ENCODE assay signal across 22 cellular contexts in genomic region chr14:101918125-101918989, GRCh38. TPM values are rescaled to one million over a fixed set of nuclear protein-coding genes. Genes with fewer than 3 reads are reported as not detected.
DNase-seq lines count a peak whose midpoint lies in the region; ATAC-seq and TF ChIP-seq lines count a peak whose summit lies in the region.
"Had no signal": no experiment of that assay in that cellular context is flagged by ENCODE, and none has a peak within 500 bp of the region (broad histone marks: within the 10 kb centered on the region; RNA-seq: fewer than 3 reads in every experiment).

No MANE protein-coding gene starts in this region.

- H3K27me3 ChIP-seq in Karpas-422 (ENCODE audit: low read length), result no peaks in the 10 kb centered on the region
- no peaks in the 10 kb centered on the region for H3K27me3 ChIP-seq in endodermal cell (ENCODE audit: control insufficient read depth, insufficient read depth, low read length, poor library complexity, severe bottlenecking)
- H3K27me3 ChIP-seq in GM23248 (replicated peaks; ENCODE audit: insufficient read depth), result no peaks in the 10 kb centered on the region
- H3K27me3 ChIP-seq: colonic mucosa, hepatocyte, pancreas, upper lobe of left lung had no signal

- H3K4me1 Mint-ChIP-seq in endodermal cell, result peaks cover 28% of the 10 kb centered on the region
- H3K4me1 Mint-ChIP-seq in neural crest cell, result peaks cover 21% of the 10 kb centered on the region
- H3K4me1 Mint-ChIP-seq in naive thymus-derived CD8-positive, alpha-beta T cell, result peaks cover 0 to 8% (median 1%) of the 10 kb centered on the region in 4 donors
- H3K4me1 Mint-ChIP-seq in endothelial cell (ENCODE audit: unreplicated experiment), result peaks cover 18% of the 10 kb centered on the region

- H3K27ac Mint-ChIP-seq in endodermal cell (peak overlapping the region; percentile 79), neural crest cell (ENCODE audit: unreplicated experiment) (no peak overlapping the region), endothelial cell (ENCODE audit: unreplicated experiment) (no peak overlapping the region)
- peak overlapping the region in 4 of 10 donors; percentile 27 to 63 (median 56) for H3K27ac Mint-ChIP-seq in naive thymus-derived CD8-positive, alpha-beta T cell
- H3K27ac Mint-ChIP-seq: stimulated activated naive CD8-positive, alpha-beta T cell treated with anti-CD3 and anti-CD28 coated beads, Interleukin-15, Interleukin-2, amounts not matched to agents 100 ng/mL and 50 ng/mL, for 24 hours had no signal

- TF ChIP-seq CTCF in endodermal cell (conservative IDR thresholded peaks at IDR 0.05) (no peak), neural crest cell (conservative IDR thresholded peaks at IDR 0.05) (no peak), endothelial cell (IDR thresholded peaks at IDR 0.05; ENCODE audit: unreplicated experiment) (no peak)

- no peak for ATAC-seq in naive thymus-derived CD8-positive, alpha-beta T cell

- H3K4me1 ChIP-seq in ES-I3 (ENCODE audit: insufficient read depth, low read length), result peaks cover 21% of the 10 kb centered on the region
- H3K4me1 ChIP-seq in Karpas-422 (ENCODE audit: low read length), result peaks cover 41% of the 10 kb centered on the region
- no peaks in the 10 kb centered on the region for H3K4me1 ChIP-seq in endodermal cell (ENCODE audit: control insufficient read depth, insufficient read depth, low read length)
- no peaks in the 10 kb centered on the region for H3K4me1 ChIP-seq in GM23248 (ENCODE audit: insufficient read depth)
- H3K4me1 ChIP-seq: colonic mucosa, pancreas, upper lobe of left lung had no signal

- peak overlapping the region; percentile 78 for H3K4me2 ChIP-seq in Karpas-422 (ENCODE audit: low read depth, low read length, poor library complexity, severe bottlenecking)
- no peak overlapping the region for H3K4me2 ChIP-seq in GM23248 (ENCODE audit: unreplicated experiment)
- H3K4me2 ChIP-seq: hepatocyte had no signal

- in situ Hi-C loops in GM23248 (cut with MboI), result no loop called here

- H3K36me3 Mint-ChIP-seq in endodermal cell (ENCODE audit: low read depth) (peaks cover 47% of the 10 kb centered on the region), neural crest cell (ENCODE audit: low read depth) (peaks cover 8% of the 10 kb centered on the region), endothelial cell (ENCODE audit: low read depth, unreplicated experiment) (peaks cover 31% of the 10 kb centered on the region)
- H3K36me3 Mint-ChIP-seq in naive thymus-derived CD8-positive, alpha-beta T cell, result peaks cover 0 to 64% (median 6%) of the 10 kb centered on the region in 3 donors

- no peaks in the 10 kb centered on the region for H4K20me1 ChIP-seq in Karpas-422 (ENCODE audit: insufficient read depth, low read depth, low read length)
- no peaks in the 10 kb centered on the region for H4K20me1 ChIP-seq in GM23248 (ENCODE audit: insufficient read depth)

- H3K9me2 ChIP-seq in Karpas-422 (replicated peaks; ENCODE audit: insufficient read depth, low read length), result no peaks in the 10 kb centered on the region
- H3K9me2 ChIP-seq in GM23248 (ENCODE audit: insufficient read depth), result no peaks in the 10 kb centered on the region

- WGBS in endodermal cell (ENCODE audit: insufficient coverage in 1 of 2, insufficient read length in 1 of 2), 2 experiments, result 32 to 63% methylated on average over 3 to 12 of the region's 21 CpGs
- WGBS in GM23248 (ENCODE audit: low coverage in 1 of 2, low lambda C conversion rate in 2 of 2, missing lambda C conversion rate in 2 of 2), 2 experiments, result 62 to 64% methylated on average over 13 to 21 of the region's 21 CpGs

- H3K36me3 ChIP-seq in ES-I3 (ENCODE audit: insufficient read depth, low read length) (peaks cover 4% of the 10 kb centered on the region; the same call in 1 of the 2 replicates), Karpas-422 (ENCODE audit: insufficient read depth, low read length) (peaks cover 11% of the 10 kb centered on the region; the same call in 1 of the 2 replicates), endodermal cell (ENCODE audit: control insufficient read depth, insufficient read depth, low read length) (peaks cover 28% of the 10 kb centered on the region), GM23248 (ENCODE audit: low read depth) (peaks cover 11% of the 10 kb centered on the region; the same call in 1 of the 2 replicates)
- H3K36me3 ChIP-seq: colonic mucosa had no signal

- peak overlapping the region; percentile 3; the same call in 1 of the 2 replicates for H2AFZ ChIP-seq in Karpas-422 (ENCODE audit: low read length)
- no peak overlapping the region for H2AFZ ChIP-seq in GM23248
- H2AFZ ChIP-seq: hepatocyte had no signal

- POLR2A ChIA-PET in naive thymus-derived CD8-positive, alpha-beta T cell (lab: Charles Lee), result no interaction called here

- H3K27me3 Mint-ChIP-seq in endodermal cell (ENCODE audit: insufficient read depth) (no peaks in the 10 kb centered on the region), neural crest cell (ENCODE audit: low read depth) (no peaks in the 10 kb centered on the region), endothelial cell (ENCODE audit: unreplicated experiment) (peaks cover 7% of the 10 kb centered on the region)
- no peaks in the 10 kb centered on the region for H3K27me3 Mint-ChIP-seq in naive thymus-derived CD8-positive, alpha-beta T cell
- H3K27me3 Mint-ChIP-seq: stimulated activated naive CD8-positive, alpha-beta T cell treated with anti-CD3 and anti-CD28 coated beads, Interleukin-15, Interleukin-2, amounts not matched to agents 100 ng/mL and 50 ng/mL, for 24 hours had no signal

- peak overlapping the region; percentile 71 for H3K9ac ChIP-seq in ES-I3 (ENCODE audit: low read depth, low read length)
- peak overlapping the region; percentile 65 for H3K9ac ChIP-seq in Karpas-422 (ENCODE audit: low read length)
- no peak overlapping the region for H3K9ac ChIP-seq in endodermal cell (ENCODE audit: extremely low read depth, low read length, poor library complexity, severe bottlenecking)
- no peak overlapping the region for H3K9ac ChIP-seq in GM23248

- DNase-seq in Karpas-422, result no peak
- DNase-seq in endodermal cell, result peak; percentile 80
- no peak for DNase-seq in neural crest cell (ENCODE audit: low read depth, low spot score)
- DNase-seq in naive thymus-derived CD8-positive, alpha-beta T cell, result no peak
- DNase-seq in GM23248, result no peak
- DNase-seq in endothelial cell (ENCODE audit: low spot score), result no peak
- no peak for DNase-seq in DMS79 (lab: John Stamatoyannopoulos, UW)
- DNase-seq: activated CD4-positive, alpha-beta T cell treated with anti-CD3 and anti-CD28 coated beads for 4 hours; activated CD8-positive, alpha-beta memory T cell treated with anti-CD3 and anti-CD28 coated beads, Interleukin-2, amount 50 U/mL, for 48 hours; colonic mucosa; Kasumi-1; left cardiac atrium; NCI-H1092; NCI-H2029 treated with DMSO at 0.1 percent for 48 hours; NCI-H446 treated with DMSO at 0.1 percent for 48 hours; NK-92 treated with Interleukin-12 subunit alpha and Interleukin-12 subunit beta, amount 100 ng/mL, for 24 hours; pancreas; SW 1271; upper lobe of left lung had no signal

- H3K27ac ChIP-seq in Karpas-422 (ENCODE audit: low read length) (peak overlapping the region; percentile 94), endodermal cell (ENCODE audit: low read depth, low read length) (peak overlapping the region; percentile 21), GM23248 (no peak overlapping the region)
- H3K27ac ChIP-seq: colonic mucosa, hepatocyte, pancreas, upper lobe of left lung had no signal

- H3K79me2 ChIP-seq in Karpas-422 (ENCODE audit: low read length) (no peaks in the 10 kb centered on the region), GM23248 (ENCODE audit: insufficient read depth) (no peaks in the 10 kb centered on the region)
- H3K79me2 ChIP-seq: hepatocyte had no signal

- H3K9me3 ChIP-seq in ES-I3 (ENCODE audit: control insufficient read depth, insufficient read depth, low read length) (no peaks in the 10 kb centered on the region), Karpas-422 (ENCODE audit: low read length) (no peaks in the 10 kb centered on the region), endodermal cell (ENCODE audit: control insufficient read depth, low read length) (no peaks in the 10 kb centered on the region), GM23248 (ENCODE audit: low read depth) (no peaks in the 10 kb centered on the region)
- H3K9me3 ChIP-seq: colonic mucosa, pancreas, upper lobe of left lung had no signal

- no peaks in the 10 kb centered on the region; the same call in 1 of the 2 replicates for H3F3A ChIP-seq in GM23248 (ENCODE audit: insufficient read depth)

- H3K9me3 Mint-ChIP-seq in endodermal cell, result no peaks in the 10 kb centered on the region
- no peaks in the 10 kb centered on the region for H3K9me3 Mint-ChIP-seq in neural crest cell
- no peaks in the 10 kb centered on the region for H3K9me3 Mint-ChIP-seq in naive thymus-derived CD8-positive, alpha-beta T cell
- no peaks in the 10 kb centered on the region for H3K9me3 Mint-ChIP-seq in endothelial cell (ENCODE audit: unreplicated experiment)
- H3K9me3 Mint-ChIP-seq: stimulated activated naive CD8-positive, alpha-beta T cell treated with anti-CD3 and anti-CD28 coated beads, Interleukin-15, Interleukin-2, amounts not matched to agents 100 ng/mL and 50 ng/mL, for 24 hours had no signal

- H3K4me3 ChIP-seq in Karpas-422 (ENCODE audit: low read length), result peak overlapping the region; percentile 57
- no peak overlapping the region for H3K4me3 ChIP-seq in endodermal cell (ENCODE audit: low read length)
- H3K4me3 ChIP-seq in GM23248, result no peak overlapping the region
- H3K4me3 ChIP-seq: colonic mucosa, hepatocyte, pancreas, upper lobe of left lung had no signal

- H3K4me3 Mint-ChIP-seq in endodermal cell (no peak overlapping the region), neural crest cell (peak overlapping the region; percentile 29), endothelial cell (ENCODE audit: unreplicated experiment) (no peak overlapping the region)
- no peak overlapping the region for H3K4me3 Mint-ChIP-seq in naive thymus-derived CD8-positive, alpha-beta T cell
- H3K4me3 Mint-ChIP-seq: stimulated activated naive CD8-positive, alpha-beta T cell treated with anti-CD3 and anti-CD28 coated beads, Interleukin-15, Interleukin-2, amounts not matched to agents 100 ng/mL and 50 ng/mL, for 24 hours had no signal

RNA-seq across cellular contexts. Expression of gene DYNC1H1, which starts 46.0 kb away (rescaled TPM):
- total RNA-seq in Karpas-422 (2014; rRNA removed; shearing (Covaris generic); ENCODE audit: low replicate concordance), result 240 and 340 TPM in 2 replicates
- total RNA-seq in endodermal cell, result 100 to 1,000 TPM; 438 to 443 TPM
- polyA plus RNA-seq in endodermal cell (2013, experiment 1 of 2), result 270 TPM
- polyA plus RNA-seq in endodermal cell (2013, experiment 2 of 2), result 306 TPM
- total RNA-seq in neural crest cell, result 518 and 528 TPM in 2 replicates
- 100 to 1,000 TPM; 257 to 278 TPM for total RNA-seq in naive thymus-derived CD8-positive, alpha-beta T cell
- polyA plus RNA-seq in naive thymus-derived CD8-positive, alpha-beta T cell, result 10 to 100 TPM; 23.4 to 42.0 (median 30.5) TPM
- 391 and 475 TPM in 2 replicates for total RNA-seq in GM23248 (2014; rRNA removed; shearing (Covaris generic))
- 174 and 181 TPM in 2 replicates for polyA plus RNA-seq in GM23248 (2016; fragmentation: Nextera tagmentation; extraction: Ambion mirVana)
- total RNA-seq in endothelial cell (ENCODE audit: unreplicated experiment), result 662 TPM

Comparison
In these comparisons a context has a peak if more than half of its experiments do, and no peak if none do; other contexts are left out.
1. H3K9ac ChIP-seq: peak in ES-I3 (single experiment) and Karpas-422 (single experiment); none in endodermal cell (single experiment) and GM23248 (single experiment).